11 cellular contexts compared by ENCODE assay signal in the genomic region with DNA sequence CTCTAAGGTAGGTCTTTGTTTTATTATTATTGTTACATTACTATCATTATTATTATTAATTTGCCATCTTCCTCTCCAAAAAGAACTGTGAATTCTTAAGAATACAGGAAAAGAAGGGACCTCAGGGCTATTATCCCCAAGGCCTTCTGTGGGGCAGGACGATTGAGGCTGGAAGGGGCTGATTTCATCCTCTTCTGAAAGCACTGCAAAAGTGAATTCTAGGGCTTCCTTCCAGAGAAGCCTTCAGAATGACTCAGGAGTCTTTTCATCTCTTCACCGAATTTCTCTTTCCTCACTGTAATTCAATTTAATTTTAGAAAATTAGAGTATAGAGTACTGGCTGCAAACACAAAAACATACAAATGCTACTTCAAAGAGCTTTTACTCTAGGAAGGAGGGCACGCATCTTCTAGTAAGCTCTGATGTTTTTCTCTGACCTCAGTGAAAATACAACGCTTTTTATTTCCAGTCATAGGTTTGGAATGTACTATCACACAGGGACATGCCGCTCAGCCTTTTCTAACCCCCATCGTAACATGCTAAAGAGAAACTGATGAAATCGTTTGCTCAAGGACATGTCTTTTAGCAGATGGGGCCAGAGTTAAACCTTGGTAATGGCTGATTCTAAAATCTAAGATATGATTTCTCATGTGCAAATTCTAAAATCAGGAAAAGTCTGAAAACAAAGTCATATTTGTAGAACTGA.
A peak's percentile ranks its signal among the peaks of the same experiment; 100 is the strongest.
DNase-seq lines count a peak whose midpoint lies in the region; ATAC-seq and TF ChIP-seq lines count a peak whose summit lies in the region.
"Had no signal": no experiment of that assay in that cellular context is flagged by ENCODE, and none has a peak within 500 bp of the region (broad histone marks: within the 10 kb centered on the region; RNA-seq: fewer than 3 reads in every experiment).

No MANE protein-coding gene starts in this region.

- TF ChIP-seq CTCF in fibroblast of pulmonary artery (IDR thresholded peaks at IDR 0.05; ENCODE audit: low read length, missing control alignments), result no peak
- TF ChIP-seq CTCF in parathyroid adenoma (IDR thresholded peaks at IDR 0.05), result no peak

- H3K27ac ChIP-seq in parathyroid adenoma, result peak overlapping the region; percentile 21
- H3K27ac ChIP-seq: KMS-11 had no signal

- ATAC-seq in SK-N-SH treated with all-trans-retinoic acid at 6 μM for 48 hours (peak; percentile 88), GM21515 (IDR thresholded peaks at IDR 0.05; ENCODE audit: unreplicated experiment) (no peak), HG03135 (IDR thresholded peaks at IDR 0.05; ENCODE audit: unreplicated experiment) (no peak)
- ATAC-seq: stimulated activated effector memory CD8-positive, alpha-beta T cell treated with anti-CD3 and anti-CD28 coated beads, Interleukin-12 subunit alpha, Interleukin-12 subunit beta, amount 100 ng/mL, for 72 hours had no signal

- H3K9ac ChIP-seq in parathyroid adenoma, result no peak overlapping the region
- H3K9ac ChIP-seq: KMS-11 had no signal

- no peaks in the 10 kb centered on the region for H3K27me3 ChIP-seq in parathyroid adenoma (ENCODE audit: control insufficient read depth, insufficient read depth, low read length)

- H3K4me3 ChIP-seq in fibroblast of pulmonary artery (replicated peaks; ENCODE audit: low read depth, low read length) (peak overlapping the region; percentile 23), parathyroid adenoma (ENCODE audit: low read depth, low read length) (no peak overlapping the region)

- H3K9me3 ChIP-seq in parathyroid adenoma (ENCODE audit: control insufficient read depth, low read length), result no peaks in the 10 kb centered on the region

- DNase-seq in AG20443 (ENCODE audit: low spot score) (peak; percentile 63), fibroblast of pulmonary artery (ENCODE audit: low read depth) (peak; percentile 93), inferior parietal cortex (ENCODE audit: extremely low spot score) (no peak)
- no peak for DNase-seq in activated CD8-positive, alpha-beta memory T cell treated with anti-CD3 and anti-CD28 coated beads for 24 hours
- DNase-seq: activated naive CD8-positive, alpha-beta T cell treated with anti-CD3 and anti-CD28 coated beads, Interleukin-2, amount 10 ng/mL, durations not matched to agents 7 days and 5 days had no signal

- no peak overlapping the region for H3K4me2 ChIP-seq in parathyroid adenoma (ENCODE audit: low read length)
- H3K4me2 ChIP-seq: KMS-11 had no signal

- no peak overlapping the region for H2AFZ ChIP-seq in parathyroid adenoma

- H3K4me1 ChIP-seq in parathyroid adenoma, result no peaks in the 10 kb centered on the region

- no peaks in the 10 kb centered on the region for H3K36me3 ChIP-seq in parathyroid adenoma (ENCODE audit: control insufficient read depth, insufficient read depth, low read length)

- H3K79me2 ChIP-seq in parathyroid adenoma, result no peaks in the 10 kb centered on the region

TF ChIP-seq in SK-N-SH treated with all-trans-retinoic acid at 6 μM for 48 hours, 23 proteins besides CTCF, POLR2A, EP300 and RAD21:
- TF ChIP-seq CSDC2 (CRISPR knock-in tag; IDR thresholded peaks at IDR 0.05) (peak; percentile 58; the same call in 1 of the 2 replicates), ISL1 (CRISPR knock-in tag; IDR thresholded peaks at IDR 0.05) (peak; percentile 12; the same call in 1 of the 2 replicates)
- TF ChIP-seq, protein P1, sequence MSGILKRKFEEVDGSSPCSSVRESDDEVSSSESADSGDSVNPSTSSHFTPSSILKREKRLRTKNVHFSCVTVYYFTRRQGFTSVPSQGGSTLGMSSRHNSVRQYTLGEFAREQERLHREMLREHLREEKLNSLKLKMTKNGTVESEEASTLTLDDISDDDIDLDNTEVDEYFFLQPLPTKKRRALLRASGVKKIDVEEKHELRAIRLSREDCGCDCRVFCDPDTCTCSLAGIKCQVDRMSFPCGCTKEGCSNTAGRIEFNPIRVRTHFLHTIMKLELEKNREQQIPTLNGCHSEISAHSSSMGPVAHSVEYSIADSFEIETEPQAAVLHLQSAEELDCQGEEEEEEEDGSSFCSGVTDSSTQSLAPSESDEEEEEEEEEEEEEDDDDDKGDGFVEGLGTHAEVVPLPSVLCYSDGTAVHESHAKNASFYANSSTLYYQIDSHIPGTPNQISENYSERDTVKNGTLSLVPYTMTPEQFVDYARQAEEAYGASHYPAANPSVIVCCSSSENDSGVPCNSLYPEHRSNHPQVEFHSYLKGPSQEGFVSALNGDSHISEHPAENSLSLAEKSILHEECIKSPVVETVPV (CRISPR knock-in tag; IDR thresholded peaks at IDR 0.05), result no peak

Comparison
In these comparisons a context has a peak if more than half of its experiments do, and no peak if none do; other contexts are left out.
1. DNase-seq: peak in AG20443 (single experiment) and fibroblast of pulmonary artery (single experiment); none in inferior parietal cortex (single experiment) and activated CD8-positive, alpha-beta memory T cell treated with anti-CD3 and anti-CD28 coated beads for 24 hours (single experiment).